Comparison of ENCODE assay signal across 1 cellular context in the genomic region with DNA sequence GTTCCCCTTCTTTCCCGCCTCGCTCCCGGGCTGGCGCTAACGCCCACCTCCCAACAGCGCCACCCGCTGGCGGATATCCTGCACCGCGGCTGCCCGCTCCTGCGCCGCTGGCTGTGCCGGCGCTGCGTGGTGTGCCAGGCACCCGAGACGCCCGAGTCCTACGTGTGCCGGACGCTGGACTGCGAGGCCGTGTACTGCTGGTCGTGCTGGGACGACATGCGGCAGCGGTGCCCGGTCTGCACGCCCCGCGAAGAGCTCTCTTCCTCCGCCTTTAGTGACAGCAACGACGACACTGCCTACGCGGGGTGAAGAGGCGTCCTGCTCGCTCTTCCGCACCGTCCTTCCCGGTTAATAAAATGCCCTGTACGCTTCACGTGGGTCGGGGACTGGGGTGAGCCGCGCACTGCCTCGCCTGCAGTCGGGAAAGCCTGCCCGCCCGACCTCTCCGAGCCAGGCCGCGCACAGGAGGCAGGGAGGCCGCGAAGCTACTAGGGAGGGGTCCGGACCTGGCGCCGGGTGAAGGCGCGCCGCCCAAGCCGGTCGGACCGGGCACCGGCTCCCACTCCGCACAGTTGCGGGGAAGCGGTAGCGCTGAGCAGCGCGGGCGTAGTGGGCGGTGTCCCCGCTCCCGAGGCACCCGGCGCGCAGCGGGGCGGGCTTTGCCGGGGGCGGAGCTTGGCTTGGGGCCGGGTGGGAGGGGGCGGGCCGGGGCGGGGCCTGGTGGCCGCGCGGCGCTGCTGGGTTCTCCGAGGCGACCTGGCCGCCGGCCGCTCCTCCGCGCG.
A peak's percentile ranks its signal among the peaks of the same experiment; 100 is the strongest.
TF ChIP-seq lines count a peak whose summit lies in the region.

A gene with protein sequence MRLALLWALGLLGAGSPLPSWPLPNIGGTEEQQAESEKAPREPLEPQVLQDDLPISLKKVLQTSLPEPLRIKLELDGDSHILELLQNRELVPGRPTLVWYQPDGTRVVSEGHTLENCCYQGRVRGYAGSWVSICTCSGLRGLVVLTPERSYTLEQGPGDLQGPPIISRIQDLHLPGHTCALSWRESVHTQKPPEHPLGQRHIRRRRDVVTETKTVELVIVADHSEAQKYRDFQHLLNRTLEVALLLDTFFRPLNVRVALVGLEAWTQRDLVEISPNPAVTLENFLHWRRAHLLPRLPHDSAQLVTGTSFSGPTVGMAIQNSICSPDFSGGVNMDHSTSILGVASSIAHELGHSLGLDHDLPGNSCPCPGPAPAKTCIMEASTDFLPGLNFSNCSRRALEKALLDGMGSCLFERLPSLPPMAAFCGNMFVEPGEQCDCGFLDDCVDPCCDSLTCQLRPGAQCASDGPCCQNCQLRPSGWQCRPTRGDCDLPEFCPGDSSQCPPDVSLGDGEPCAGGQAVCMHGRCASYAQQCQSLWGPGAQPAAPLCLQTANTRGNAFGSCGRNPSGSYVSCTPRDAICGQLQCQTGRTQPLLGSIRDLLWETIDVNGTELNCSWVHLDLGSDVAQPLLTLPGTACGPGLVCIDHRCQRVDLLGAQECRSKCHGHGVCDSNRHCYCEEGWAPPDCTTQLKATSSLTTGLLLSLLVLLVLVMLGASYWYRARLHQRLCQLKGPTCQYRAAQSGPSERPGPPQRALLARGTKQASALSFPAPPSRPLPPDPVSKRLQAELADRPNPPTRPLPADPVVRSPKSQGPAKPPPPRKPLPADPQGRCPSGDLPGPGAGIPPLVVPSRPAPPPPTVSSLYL (plus strand): TSS at position 757 of the 782 bp plus-strand sequence. CDS start 71 bp downstream, outside the sequence.

TF ChIP-seq in HEK293, 187 proteins besides CTCF, POLR2A, EP300 and RAD21 (continued from another document and continues in another):
- TF ChIP-seq, protein P1, sequence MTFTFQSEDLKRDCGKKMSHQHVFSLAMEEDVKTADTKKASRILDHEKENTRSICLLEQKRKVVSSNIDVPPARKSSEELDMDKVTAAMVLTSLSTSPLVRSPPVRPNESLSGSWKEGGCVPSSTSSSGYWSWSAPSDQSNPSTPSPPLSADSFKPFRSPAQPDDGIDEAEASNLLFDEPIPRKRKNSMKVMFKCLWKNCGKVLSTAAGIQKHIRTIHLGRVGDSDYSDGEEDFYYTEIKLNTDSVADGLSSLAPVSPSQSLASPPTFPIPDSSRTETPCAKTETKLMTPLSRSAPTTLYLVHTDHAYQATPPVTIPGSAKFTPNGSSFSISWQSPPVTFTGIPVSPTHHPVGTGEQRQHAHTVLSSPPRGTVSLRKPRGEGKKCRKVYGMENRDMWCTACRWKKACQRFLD (tag by site-specific recombination; IDR thresholded peaks at IDR 0.05), result no peak
- TF ChIP-seq, protein P2, sequence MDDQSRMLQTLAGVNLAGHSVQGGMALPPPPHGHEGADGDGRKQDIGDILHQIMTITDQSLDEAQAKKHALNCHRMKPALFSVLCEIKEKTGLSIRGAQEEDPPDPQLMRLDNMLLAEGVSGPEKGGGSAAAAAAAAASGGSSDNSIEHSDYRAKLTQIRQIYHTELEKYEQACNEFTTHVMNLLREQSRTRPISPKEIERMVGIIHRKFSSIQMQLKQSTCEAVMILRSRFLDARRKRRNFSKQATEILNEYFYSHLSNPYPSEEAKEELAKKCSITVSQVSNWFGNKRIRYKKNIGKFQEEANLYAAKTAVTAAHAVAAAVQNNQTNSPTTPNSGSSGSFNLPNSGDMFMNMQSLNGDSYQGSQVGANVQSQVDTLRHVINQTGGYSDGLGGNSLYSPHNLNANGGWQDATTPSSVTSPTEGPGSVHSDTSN (CRISPR knock-in tag; IDR thresholded peaks at IDR 0.05), result peak; percentile 63; the same call in 1 of the 2 replicates
- TF ChIP-seq OSR2 (tag by site-specific recombination; IDR thresholded peaks at IDR 0.05), result peak; percentile 92
- TF ChIP-seq ZNF394 (tag by site-specific recombination; IDR thresholded peaks at IDR 0.05; ENCODE audit: borderline replicate concordance), result peak; percentile 53; the same call in 1 of the 2 replicates
- peak; percentile 86 for TF ChIP-seq EGR2 (tag by site-specific recombination; IDR thresholded peaks at IDR 0.05; ENCODE audit: low read depth)
- TF ChIP-seq, protein P3, sequence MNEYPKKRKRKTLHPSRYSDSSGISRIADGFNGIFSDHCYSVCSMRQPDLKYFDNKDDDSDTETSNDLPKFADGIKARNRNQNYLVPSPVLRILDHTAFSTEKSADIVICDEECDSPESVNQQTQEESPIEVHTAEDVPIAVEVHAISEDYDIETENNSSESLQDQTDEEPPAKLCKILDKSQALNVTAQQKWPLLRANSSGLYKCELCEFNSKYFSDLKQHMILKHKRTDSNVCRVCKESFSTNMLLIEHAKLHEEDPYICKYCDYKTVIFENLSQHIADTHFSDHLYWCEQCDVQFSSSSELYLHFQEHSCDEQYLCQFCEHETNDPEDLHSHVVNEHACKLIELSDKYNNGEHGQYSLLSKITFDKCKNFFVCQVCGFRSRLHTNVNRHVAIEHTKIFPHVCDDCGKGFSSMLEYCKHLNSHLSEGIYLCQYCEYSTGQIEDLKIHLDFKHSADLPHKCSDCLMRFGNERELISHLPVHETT (tag by site-specific recombination; IDR thresholded peaks at IDR 0.05), result peak; percentile 64
- TF ChIP-seq ZNF514 (tag by site-specific recombination; IDR thresholded peaks at IDR 0.05), result no peak
- TF ChIP-seq SCRT2 (tag by site-specific recombination; IDR thresholded peaks at IDR 0.05), result no peak
- TF ChIP-seq, protein P4, sequence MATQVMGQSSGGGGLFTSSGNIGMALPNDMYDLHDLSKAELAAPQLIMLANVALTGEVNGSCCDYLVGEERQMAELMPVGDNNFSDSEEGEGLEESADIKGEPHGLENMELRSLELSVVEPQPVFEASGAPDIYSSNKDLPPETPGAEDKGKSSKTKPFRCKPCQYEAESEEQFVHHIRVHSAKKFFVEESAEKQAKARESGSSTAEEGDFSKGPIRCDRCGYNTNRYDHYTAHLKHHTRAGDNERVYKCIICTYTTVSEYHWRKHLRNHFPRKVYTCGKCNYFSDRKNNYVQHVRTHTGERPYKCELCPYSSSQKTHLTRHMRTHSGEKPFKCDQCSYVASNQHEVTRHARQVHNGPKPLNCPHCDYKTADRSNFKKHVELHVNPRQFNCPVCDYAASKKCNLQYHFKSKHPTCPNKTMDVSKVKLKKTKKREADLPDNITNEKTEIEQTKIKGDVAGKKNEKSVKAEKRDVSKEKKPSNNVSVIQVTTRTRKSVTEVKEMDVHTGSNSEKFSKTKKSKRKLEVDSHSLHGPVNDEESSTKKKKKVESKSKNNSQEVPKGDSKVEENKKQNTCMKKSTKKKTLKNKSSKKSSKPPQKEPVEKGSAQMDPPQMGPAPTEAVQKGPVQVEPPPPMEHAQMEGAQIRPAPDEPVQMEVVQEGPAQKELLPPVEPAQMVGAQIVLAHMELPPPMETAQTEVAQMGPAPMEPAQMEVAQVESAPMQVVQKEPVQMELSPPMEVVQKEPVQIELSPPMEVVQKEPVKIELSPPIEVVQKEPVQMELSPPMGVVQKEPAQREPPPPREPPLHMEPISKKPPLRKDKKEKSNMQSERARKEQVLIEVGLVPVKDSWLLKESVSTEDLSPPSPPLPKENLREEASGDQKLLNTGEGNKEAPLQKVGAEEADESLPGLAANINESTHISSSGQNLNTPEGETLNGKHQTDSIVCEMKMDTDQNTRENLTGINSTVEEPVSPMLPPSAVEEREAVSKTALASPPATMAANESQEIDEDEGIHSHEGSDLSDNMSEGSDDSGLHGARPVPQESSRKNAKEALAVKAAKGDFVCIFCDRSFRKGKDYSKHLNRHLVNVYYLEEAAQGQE (tag by site-specific recombination; IDR thresholded peaks at IDR 0.05), result peak; percentile 92
- TF ChIP-seq ZNF155 (tag by site-specific recombination; IDR thresholded peaks at IDR 0.05), result no peak
- no peak for TF ChIP-seq ZNF837 (tag by site-specific recombination; IDR thresholded peaks at IDR 0.05)
- peak; percentile 87 for TF ChIP-seq SP2 (tag by site-specific recombination; IDR thresholded peaks at IDR 0.05)
- TF ChIP-seq, protein P5, sequence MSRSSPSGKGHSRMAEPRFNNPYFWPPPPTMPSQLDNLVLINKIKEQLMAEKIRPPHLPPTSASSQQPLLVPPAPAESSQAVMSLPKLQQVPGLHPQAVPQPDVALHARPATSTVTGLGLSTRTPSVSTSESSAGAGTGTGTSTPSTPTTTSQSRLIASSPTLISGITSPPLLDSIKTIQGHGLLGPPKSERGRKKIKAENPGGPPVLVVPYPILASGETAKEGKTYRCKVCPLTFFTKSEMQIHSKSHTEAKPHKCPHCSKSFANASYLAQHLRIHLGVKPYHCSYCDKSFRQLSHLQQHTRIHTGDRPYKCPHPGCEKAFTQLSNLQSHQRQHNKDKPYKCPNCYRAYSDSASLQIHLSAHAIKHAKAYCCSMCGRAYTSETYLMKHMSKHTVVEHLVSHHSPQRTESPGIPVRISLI (tag by site-specific recombination; IDR thresholded peaks at IDR 0.05), result no peak
- no peak for TF ChIP-seq ZNF146 (tag by site-specific recombination; IDR thresholded peaks at IDR 0.05)
- TF ChIP-seq ZNF354C (tag by site-specific recombination; IDR thresholded peaks at IDR 0.05; ENCODE audit: borderline replicate concordance, low read depth), result no peak
- TF ChIP-seq KLF16 (tag by site-specific recombination; IDR thresholded peaks at IDR 0.05), result peak; percentile 98
- TF ChIP-seq, protein P6, sequence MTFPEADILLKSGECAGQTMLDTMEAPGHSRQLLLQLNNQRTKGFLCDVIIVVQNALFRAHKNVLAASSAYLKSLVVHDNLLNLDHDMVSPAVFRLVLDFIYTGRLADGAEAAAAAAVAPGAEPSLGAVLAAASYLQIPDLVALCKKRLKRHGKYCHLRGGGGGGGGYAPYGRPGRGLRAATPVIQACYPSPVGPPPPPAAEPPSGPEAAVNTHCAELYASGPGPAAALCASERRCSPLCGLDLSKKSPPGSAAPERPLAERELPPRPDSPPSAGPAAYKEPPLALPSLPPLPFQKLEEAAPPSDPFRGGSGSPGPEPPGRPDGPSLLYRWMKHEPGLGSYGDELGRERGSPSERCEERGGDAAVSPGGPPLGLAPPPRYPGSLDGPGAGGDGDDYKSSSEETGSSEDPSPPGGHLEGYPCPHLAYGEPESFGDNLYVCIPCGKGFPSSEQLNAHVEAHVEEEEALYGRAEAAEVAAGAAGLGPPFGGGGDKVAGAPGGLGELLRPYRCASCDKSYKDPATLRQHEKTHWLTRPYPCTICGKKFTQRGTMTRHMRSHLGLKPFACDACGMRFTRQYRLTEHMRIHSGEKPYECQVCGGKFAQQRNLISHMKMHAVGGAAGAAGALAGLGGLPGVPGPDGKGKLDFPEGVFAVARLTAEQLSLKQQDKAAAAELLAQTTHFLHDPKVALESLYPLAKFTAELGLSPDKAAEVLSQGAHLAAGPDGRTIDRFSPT (tag by site-specific recombination; IDR thresholded peaks at IDR 0.05), result peak; percentile 97
- TF ChIP-seq KLF10 (tag by site-specific recombination; IDR thresholded peaks at IDR 0.05), result peak; percentile 69
- TF ChIP-seq KLF9 (tag by site-specific recombination; IDR thresholded peaks at IDR 0.05; ENCODE audit: low read depth), result peak; percentile 94
- no peak for TF ChIP-seq ZNF843 (tag by site-specific recombination; IDR thresholded peaks at IDR 0.05)
- TF ChIP-seq, protein P7, sequence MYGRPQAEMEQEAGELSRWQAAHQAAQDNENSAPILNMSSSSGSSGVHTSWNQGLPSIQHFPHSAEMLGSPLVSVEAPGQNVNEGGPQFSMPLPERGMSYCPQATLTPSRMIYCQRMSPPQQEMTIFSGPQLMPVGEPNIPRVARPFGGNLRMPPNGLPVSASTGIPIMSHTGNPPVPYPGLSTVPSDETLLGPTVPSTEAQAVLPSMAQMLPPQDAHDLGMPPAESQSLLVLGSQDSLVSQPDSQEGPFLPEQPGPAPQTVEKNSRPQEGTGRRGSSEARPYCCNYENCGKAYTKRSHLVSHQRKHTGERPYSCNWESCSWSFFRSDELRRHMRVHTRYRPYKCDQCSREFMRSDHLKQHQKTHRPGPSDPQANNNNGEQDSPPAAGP (tag by site-specific recombination; IDR thresholded peaks at IDR 0.05), result peak; percentile 83
- TF ChIP-seq ZNF416 (tag by site-specific recombination; IDR thresholded peaks at IDR 0.05), result no peak
- TF ChIP-seq, protein P8, sequence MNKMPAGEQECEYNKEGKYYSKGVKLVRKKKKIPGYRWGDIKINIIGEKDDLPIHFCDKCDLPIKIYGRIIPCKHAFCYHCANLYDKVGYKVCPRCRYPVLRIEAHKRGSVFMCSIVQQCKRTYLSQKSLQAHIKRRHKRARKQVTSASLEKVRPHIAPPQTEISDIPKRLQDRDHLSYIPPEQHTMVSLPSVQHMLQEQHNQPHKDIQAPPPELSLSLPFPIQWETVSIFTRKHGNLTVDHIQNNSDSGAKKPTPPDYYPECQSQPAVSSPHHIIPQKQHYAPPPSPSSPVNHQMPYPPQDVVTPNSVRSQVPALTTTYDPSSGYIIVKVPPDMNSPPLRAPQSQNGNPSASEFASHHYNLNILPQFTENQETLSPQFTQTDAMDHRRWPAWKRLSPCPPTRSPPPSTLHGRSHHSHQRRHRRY (tag by site-specific recombination; IDR thresholded peaks at IDR 0.05), result no peak
- TF ChIP-seq ZFP3 (tag by site-specific recombination; IDR thresholded peaks at IDR 0.05; ENCODE audit: low read depth), result no peak
- no peak for TF ChIP-seq ZNF571 (tag by site-specific recombination; IDR thresholded peaks at IDR 0.05)
- peak; percentile 44 for TF ChIP-seq ZNF654 (tag by site-specific recombination; IDR thresholded peaks at IDR 0.05; ENCODE audit: low read depth)
- TF ChIP-seq ZSCAN30 (tag by site-specific recombination; IDR thresholded peaks at IDR 0.05), result peak; percentile 86
- peak; percentile 89 for TF ChIP-seq KLF1 (tag by site-specific recombination; IDR thresholded peaks at IDR 0.05)
- TF ChIP-seq ZNF530 (tag by site-specific recombination; IDR thresholded peaks at IDR 0.05; ENCODE audit: low read depth), result no peak
- TF ChIP-seq GLIS2 (tag by site-specific recombination; IDR thresholded peaks at IDR 0.05), result peak; percentile 64; the same call in 1 of the 2 replicates
- TF ChIP-seq, protein P9, sequence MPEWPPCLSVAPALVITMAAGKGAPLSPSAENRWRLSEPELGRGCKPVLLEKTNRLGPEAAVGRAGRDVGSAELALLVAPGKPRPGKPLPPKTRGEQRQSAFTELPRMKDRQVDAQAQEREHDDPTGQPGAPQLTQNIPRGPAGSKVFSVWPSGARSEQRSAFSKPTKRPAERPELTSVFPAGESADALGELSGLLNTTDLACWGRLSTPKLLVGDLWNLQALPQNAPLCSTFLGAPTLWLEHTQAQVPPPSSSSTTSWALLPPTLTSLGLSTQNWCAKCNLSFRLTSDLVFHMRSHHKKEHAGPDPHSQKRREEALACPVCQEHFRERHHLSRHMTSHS (tag by site-specific recombination; IDR thresholded peaks at IDR 0.05), result no peak
- TF ChIP-seq, protein P10, sequence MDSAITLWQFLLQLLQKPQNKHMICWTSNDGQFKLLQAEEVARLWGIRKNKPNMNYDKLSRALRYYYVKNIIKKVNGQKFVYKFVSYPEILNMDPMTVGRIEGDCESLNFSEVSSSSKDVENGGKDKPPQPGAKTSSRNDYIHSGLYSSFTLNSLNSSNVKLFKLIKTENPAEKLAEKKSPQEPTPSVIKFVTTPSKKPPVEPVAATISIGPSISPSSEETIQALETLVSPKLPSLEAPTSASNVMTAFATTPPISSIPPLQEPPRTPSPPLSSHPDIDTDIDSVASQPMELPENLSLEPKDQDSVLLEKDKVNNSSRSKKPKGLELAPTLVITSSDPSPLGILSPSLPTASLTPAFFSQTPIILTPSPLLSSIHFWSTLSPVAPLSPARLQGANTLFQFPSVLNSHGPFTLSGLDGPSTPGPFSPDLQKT (IDR thresholded peaks at IDR 0.05; ENCODE audit: borderline replicate concordance, low read depth, low read length), result no peak
- no peak for TF ChIP-seq ZNF596 (tag by site-specific recombination; IDR thresholded peaks at IDR 0.05)
- peak; percentile 91 for TF ChIP-seq ZNF501 (tag by site-specific recombination; IDR thresholded peaks at IDR 0.05)
